In the genomic region with DNA sequence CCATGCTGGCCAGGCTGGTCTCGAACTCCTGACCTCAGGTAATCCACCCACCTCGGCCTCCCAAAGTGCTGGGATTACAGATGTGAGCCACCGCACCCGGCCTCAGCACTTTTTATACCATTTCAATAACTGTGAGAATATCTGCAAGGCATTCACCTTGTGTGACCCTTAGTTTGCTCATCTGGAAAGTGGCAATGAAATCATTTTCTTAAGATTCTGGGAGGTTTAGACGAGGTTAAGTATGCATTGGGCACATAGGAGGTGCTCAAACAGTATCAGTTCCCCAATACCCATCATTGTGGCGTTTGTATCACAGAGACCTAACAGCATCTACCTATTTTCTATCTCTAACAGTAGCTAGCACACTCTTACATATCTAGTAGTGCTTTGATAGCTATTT, we compare ENCODE assay signal across 17 cellular contexts.
"Had no signal": no experiment of that assay in that cellular context is flagged by ENCODE, and none has a peak within 500 bp of the region (broad histone marks: within the 10 kb centered on the region; RNA-seq: fewer than 3 reads in every experiment).

No MANE protein-coding gene starts in this region.

- H3K4me1 ChIP-seq: heart right ventricle, prostate gland, tibial artery, upper lobe of left lung, uterus had no signal

- H3K4me3 Mint-ChIP-seq: naive thymus-derived CD4-positive, alpha-beta T cell; nephron progenitor cell; stimulated activated effector memory CD8-positive, alpha-beta T cell treated with anti-CD3 and anti-CD28 coated beads, Interleukin-12 subunit alpha, Interleukin-12 subunit beta, amount 100 ng/mL, for 72 hours; stimulated activated naive CD8-positive, alpha-beta T cell treated with anti-CD3 and anti-CD28 coated beads, Interleukin-15, Interleukin-2, amounts not matched to agents 100 ng/mL and 50 ng/mL, for 24 hours had no signal

- H2AFZ ChIP-seq: parathyroid adenoma had no signal

- H3K27me3 ChIP-seq: right lobe of liver, upper lobe of left lung, uterus had no signal

- H3K36me3 ChIP-seq: heart right ventricle, prostate gland, right lobe of liver, tibial artery, upper lobe of left lung, uterus had no signal

- H3K79me2 ChIP-seq: parathyroid adenoma had no signal

- H3K36me3 Mint-ChIP-seq: naive thymus-derived CD4-positive, alpha-beta T cell; stimulated activated effector memory CD8-positive, alpha-beta T cell treated with anti-CD3 and anti-CD28 coated beads, Interleukin-12 subunit alpha, Interleukin-12 subunit beta, amount 100 ng/mL, for 72 hours had no signal

- H3K4me1 Mint-ChIP-seq: naive thymus-derived CD4-positive, alpha-beta T cell; stimulated activated effector memory CD8-positive, alpha-beta T cell treated with anti-CD3 and anti-CD28 coated beads, Interleukin-12 subunit alpha, Interleukin-12 subunit beta, amount 100 ng/mL, for 72 hours had no signal

- H3K27ac Mint-ChIP-seq: naive thymus-derived CD4-positive, alpha-beta T cell; stimulated activated effector memory CD8-positive, alpha-beta T cell treated with anti-CD3 and anti-CD28 coated beads, Interleukin-12 subunit alpha, Interleukin-12 subunit beta, amount 100 ng/mL, for 72 hours; stimulated activated naive CD8-positive, alpha-beta T cell treated with anti-CD3 and anti-CD28 coated beads, Interleukin-15, Interleukin-2, amounts not matched to agents 100 ng/mL and 50 ng/mL, for 24 hours had no signal

- H3K4me3 ChIP-seq: heart right ventricle, prostate gland, right lobe of liver, tibial artery, upper lobe of left lung, uterus had no signal

- ATAC-seq: heart right ventricle; left lobe of liver; naive thymus-derived CD4-positive, alpha-beta T cell; right lobe of liver; stimulated activated effector memory CD8-positive, alpha-beta T cell treated with anti-CD3 and anti-CD28 coated beads, Interleukin-12 subunit alpha, Interleukin-12 subunit beta, amount 100 ng/mL, for 72 hours had no signal

- H3K9ac ChIP-seq: parathyroid adenoma had no signal

- H3K27ac ChIP-seq: heart right ventricle, parathyroid adenoma, prostate gland, right lobe of liver, tibial artery, upper lobe of left lung, uterus had no signal

- DNase-seq: effector CD8-positive, alpha-beta T cell; heart right ventricle; islet precursor cell; mammary epithelial cell; naive thymus-derived CD4-positive, alpha-beta T cell; nephron progenitor cell; right lobe of liver; stimulated activated CD4-positive, alpha-beta T cell treated with anti-CD3 and anti-CD28 coated beads, Interleukin-4, amount 100 ng/mL, for 1 hour; stimulated activated CD8-positive, alpha-beta memory T cell treated with anti-CD3 and anti-CD28 coated beads, Interleukin-4, amount 100 ng/mL, for 48 hours; tibial artery; upper lobe of left lung; uterus had no signal

- H3K27me3 Mint-ChIP-seq: stimulated activated naive CD8-positive, alpha-beta T cell treated with anti-CD3 and anti-CD28 coated beads, Interleukin-15, Interleukin-2, amounts not matched to agents 100 ng/mL and 50 ng/mL, for 24 hours had no signal

- H3K9me3 ChIP-seq: heart right ventricle, prostate gland, right lobe of liver, tibial artery, upper lobe of left lung, uterus had no signal
